1 cellular context compared by ENCODE assay signal in the genomic region with DNA sequence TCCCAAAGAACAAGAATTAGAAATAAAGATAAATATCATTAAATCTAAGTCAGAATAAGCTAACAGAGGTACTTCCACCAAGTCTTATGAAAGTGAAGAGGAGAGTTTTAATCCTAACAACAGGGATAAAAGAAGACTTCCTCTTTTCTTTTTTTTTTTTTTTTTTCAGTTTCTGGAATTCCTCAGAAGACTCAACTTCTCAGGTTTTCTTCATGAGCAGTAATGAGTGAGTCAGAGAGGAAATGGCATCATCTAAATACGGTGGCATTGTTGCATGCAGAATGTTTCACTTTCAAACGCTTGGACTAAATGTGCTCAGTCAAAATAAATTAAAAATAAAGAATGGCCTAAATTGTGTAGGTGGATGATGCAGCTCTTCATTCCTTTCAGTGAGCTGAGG.
TF ChIP-seq lines count a peak whose summit lies in the region.

No MANE protein-coding gene starts in this region.

TF ChIP-seq in GM12878, 131 proteins besides CTCF, POLR2A, EP300 and RAD21 (continued from another document):
- TF ChIP-seq, protein P1, sequence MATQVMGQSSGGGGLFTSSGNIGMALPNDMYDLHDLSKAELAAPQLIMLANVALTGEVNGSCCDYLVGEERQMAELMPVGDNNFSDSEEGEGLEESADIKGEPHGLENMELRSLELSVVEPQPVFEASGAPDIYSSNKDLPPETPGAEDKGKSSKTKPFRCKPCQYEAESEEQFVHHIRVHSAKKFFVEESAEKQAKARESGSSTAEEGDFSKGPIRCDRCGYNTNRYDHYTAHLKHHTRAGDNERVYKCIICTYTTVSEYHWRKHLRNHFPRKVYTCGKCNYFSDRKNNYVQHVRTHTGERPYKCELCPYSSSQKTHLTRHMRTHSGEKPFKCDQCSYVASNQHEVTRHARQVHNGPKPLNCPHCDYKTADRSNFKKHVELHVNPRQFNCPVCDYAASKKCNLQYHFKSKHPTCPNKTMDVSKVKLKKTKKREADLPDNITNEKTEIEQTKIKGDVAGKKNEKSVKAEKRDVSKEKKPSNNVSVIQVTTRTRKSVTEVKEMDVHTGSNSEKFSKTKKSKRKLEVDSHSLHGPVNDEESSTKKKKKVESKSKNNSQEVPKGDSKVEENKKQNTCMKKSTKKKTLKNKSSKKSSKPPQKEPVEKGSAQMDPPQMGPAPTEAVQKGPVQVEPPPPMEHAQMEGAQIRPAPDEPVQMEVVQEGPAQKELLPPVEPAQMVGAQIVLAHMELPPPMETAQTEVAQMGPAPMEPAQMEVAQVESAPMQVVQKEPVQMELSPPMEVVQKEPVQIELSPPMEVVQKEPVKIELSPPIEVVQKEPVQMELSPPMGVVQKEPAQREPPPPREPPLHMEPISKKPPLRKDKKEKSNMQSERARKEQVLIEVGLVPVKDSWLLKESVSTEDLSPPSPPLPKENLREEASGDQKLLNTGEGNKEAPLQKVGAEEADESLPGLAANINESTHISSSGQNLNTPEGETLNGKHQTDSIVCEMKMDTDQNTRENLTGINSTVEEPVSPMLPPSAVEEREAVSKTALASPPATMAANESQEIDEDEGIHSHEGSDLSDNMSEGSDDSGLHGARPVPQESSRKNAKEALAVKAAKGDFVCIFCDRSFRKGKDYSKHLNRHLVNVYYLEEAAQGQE (IDR thresholded peaks at IDR 0.05; ENCODE audit: low read depth, low read length) = no peak
- TF ChIP-seq, protein P2, sequence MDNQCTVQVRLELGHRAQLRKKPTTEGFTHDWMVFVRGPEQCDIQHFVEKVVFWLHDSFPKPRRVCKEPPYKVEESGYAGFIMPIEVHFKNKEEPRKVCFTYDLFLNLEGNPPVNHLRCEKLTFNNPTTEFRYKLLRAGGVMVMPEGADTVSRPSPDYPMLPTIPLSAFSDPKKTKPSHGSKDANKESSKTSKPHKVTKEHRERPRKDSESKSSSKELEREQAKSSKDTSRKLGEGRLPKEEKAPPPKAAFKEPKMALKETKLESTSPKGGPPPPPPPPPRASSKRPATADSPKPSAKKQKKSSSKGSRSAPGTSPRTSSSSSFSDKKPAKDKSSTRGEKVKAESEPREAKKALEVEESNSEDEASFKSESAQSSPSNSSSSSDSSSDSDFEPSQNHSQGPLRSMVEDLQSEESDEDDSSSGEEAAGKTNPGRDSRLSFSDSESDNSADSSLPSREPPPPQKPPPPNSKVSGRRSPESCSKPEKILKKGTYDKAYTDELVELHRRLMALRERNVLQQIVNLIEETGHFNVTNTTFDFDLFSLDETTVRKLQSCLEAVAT (IDR thresholded peaks at IDR 0.05) = no peak
TF ChIP-seq in GM12878: peak in this region for 0.
